Comparison of ENCODE assay signal across 24 cellular contexts in the genomic region with DNA sequence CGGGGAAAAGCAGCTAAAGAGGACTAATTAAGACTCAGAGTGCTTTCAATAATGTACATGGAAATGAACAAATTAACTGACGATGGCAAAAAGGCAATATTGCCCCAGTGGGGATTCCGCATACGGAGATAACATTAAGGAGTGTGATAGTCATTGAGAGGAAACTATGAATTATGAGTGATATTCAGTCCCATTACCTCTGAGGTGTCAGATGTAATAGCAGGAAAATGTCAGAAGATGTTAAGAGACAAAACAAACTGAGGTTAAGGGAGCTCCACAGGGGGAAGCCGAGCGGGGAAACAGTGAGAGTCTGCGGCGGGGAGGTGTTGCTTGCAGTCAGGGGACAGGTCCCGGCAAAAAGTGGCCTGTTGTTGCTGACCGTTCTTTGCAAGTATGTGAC.
"Had no signal": no experiment of that assay in that cellular context is flagged by ENCODE, and none has a peak within 500 bp of the region (broad histone marks: within the 10 kb centered on the region; RNA-seq: fewer than 3 reads in every experiment).

No MANE protein-coding gene starts in this region.

- H3K36me3 ChIP-seq: colonic mucosa, esophagus squamous epithelium, gastrocnemius medialis, heart right ventricle, left lung, lower lobe of right lung had no signal

- H3K9me3 ChIP-seq: colonic mucosa, gastrocnemius medialis, lower lobe of right lung had no signal

- DNase-seq: colonic mucosa; cortex of kidney; effector CD8-positive, alpha-beta T cell; effector memory CD8-positive, alpha-beta T cell; erythroblast; esophagus squamous epithelium; foreskin fibroblast; foreskin melanocyte; gastrocnemius medialis; glutamatergic neuron; head of caudate nucleus; heart right ventricle; hippocampal formation; left cardiac atrium; left lung; left ventricle myocardium superior; lower lobe of right lung; mesenchymal stem cell; mucosa of descending colon had no signal

- H3K27ac Mint-ChIP-seq: dendritic cell treated with granulocyte-macrophage colony-stimulating factor and Interleukin-4, amounts not matched to agents 40 ng/mL and 50 ng/mL, for 4 days; effector memory CD8-positive, alpha-beta T cell; endodermal cell; mesothelial cell of epicardium had no signal

- ATAC-seq: effector memory CD8-positive, alpha-beta T cell; esophagus mucosa; gastrocnemius medialis; heart right ventricle; left cardiac atrium; left lung; left ventricle myocardium superior; lower lobe of right lung; mucosa of descending colon had no signal

- H3K4me3 Mint-ChIP-seq: dendritic cell treated with granulocyte-macrophage colony-stimulating factor and Interleukin-4, amounts not matched to agents 40 ng/mL and 50 ng/mL, for 4 days; effector memory CD8-positive, alpha-beta T cell; endodermal cell; mesothelial cell of epicardium had no signal

- H3K27me3 ChIP-seq: colonic mucosa, esophagus squamous epithelium, gastrocnemius medialis, left lung had no signal

- H3K27ac ChIP-seq: colonic mucosa, epithelial cell of prostate, esophagus squamous epithelium, gastrocnemius medialis, heart right ventricle, left lung, lower lobe of right lung had no signal

- H3K4me3 ChIP-seq: colonic mucosa, esophagus squamous epithelium, gastrocnemius medialis, heart right ventricle, left lung, lower lobe of right lung, mucosa of descending colon had no signal

- H3K4me1 Mint-ChIP-seq: mesothelial cell of epicardium had no signal

- H3K27me3 Mint-ChIP-seq: dendritic cell treated with granulocyte-macrophage colony-stimulating factor and Interleukin-4, amounts not matched to agents 40 ng/mL and 50 ng/mL, for 4 days; effector memory CD8-positive, alpha-beta T cell had no signal

- H3K4me1 ChIP-seq: colonic mucosa, esophagus squamous epithelium, gastrocnemius medialis, heart right ventricle, left lung, lower lobe of right lung had no signal

- H3K36me3 Mint-ChIP-seq: mesothelial cell of epicardium had no signal
